In the genomic region with DNA sequence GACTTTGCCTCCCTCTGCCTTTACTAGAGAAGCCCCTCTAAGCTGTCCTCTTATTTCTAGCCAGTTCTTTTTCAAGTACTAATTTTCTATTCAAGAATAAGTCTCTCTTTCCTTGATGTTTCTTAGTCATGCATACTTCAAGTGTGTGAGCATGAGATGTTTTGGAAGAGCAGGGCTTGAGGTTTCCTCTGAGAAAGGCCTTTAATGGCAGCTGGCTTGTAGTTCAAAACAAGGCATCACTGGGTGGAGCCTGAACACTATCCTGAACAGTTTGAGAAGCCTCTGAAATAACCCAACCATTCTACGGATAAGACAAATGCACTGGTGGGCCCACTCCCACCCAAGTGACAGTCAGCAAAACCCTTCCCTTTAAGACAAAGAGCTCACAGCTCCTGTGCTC, we compare ENCODE assay signal across 20 cellular contexts. TPM values are rescaled to one million over a fixed set of nuclear protein-coding genes. Genes with fewer than 3 reads are reported as not detected.
DNase-seq lines count a peak whose midpoint lies in the region; ATAC-seq and TF ChIP-seq lines count a peak whose summit lies in the region.
"Had no signal": no experiment of that assay in that cellular context is flagged by ENCODE, and none has a peak within 500 bp of the region (broad histone marks: within the 10 kb centered on the region; RNA-seq: fewer than 3 reads in every experiment).

No MANE protein-coding gene starts in this region.

- H3K9me1 ChIP-seq in IMR-90 (ENCODE audit: insufficient read depth, low read length): no peaks in the 10 kb centered on the region; the same call in 1 of the 2 replicates

- H3K23ac ChIP-seq in IMR-90 (ENCODE audit: low read depth, low read length): no peak overlapping the region

- H4K20me1 ChIP-seq in IMR-90 (ENCODE audit: insufficient read depth, low read length): no peaks in the 10 kb centered on the region
- H4K20me1 ChIP-seq: BLaER1 treated with 17β-estradiol and CSF1 and Interleukin-3, amounts not matched to agents 10 nM and 100 nM had no signal

- in situ Hi-C loops in IMR-90 (cut with MboI; ENCODE audit: low sequenced_read_pairs): no loop called here

- H3K36me3 Mint-ChIP-seq in endodermal cell (ENCODE audit: low read depth): peaks cover 73% of the 10 kb centered on the region

- H3K36me3 ChIP-seq in IMR-90 (ENCODE audit: control insufficient read depth, insufficient read depth, low read length) (peaks cover 17% of the 10 kb centered on the region), endodermal cell (ENCODE audit: control insufficient read depth, insufficient read depth, low read length) (peaks cover 76% of the 10 kb centered on the region), heart right ventricle (peaks cover 0 to 100% (median 33%) of the 10 kb centered on the region in 9 donors)

- intact Hi-C loops in IMR-90 (cut with micrococcal nuclease): no loop called here
- intact Hi-C loops in heart right ventricle (cut with DNase I): no loop called here

- H2AFZ ChIP-seq in IMR-90 (replicated peaks; ENCODE audit: low read length, poor library complexity): no peak overlapping the region

- no peak overlapping the region for H3K14ac ChIP-seq in IMR-90 (replicated peaks; ENCODE audit: low read depth, low read length)

- no TSS peak for BruUV-seq in IMR-90 (replicated peaks; lab: Mats Ljungman, UMichigan)

- no peaks in the 10 kb centered on the region for H3K27me3 ChIP-seq in IMR-90 (ENCODE audit: control insufficient read depth, insufficient read depth, low read length)
- no peaks in the 10 kb centered on the region for H3K27me3 ChIP-seq in endodermal cell (ENCODE audit: control insufficient read depth, insufficient read depth, low read length, poor library complexity, severe bottlenecking)
- no peaks in the 10 kb centered on the region for H3K27me3 ChIP-seq in heart right ventricle
- H3K27me3 ChIP-seq: BLaER1 treated with 17β-estradiol and CSF1 and Interleukin-3, amounts not matched to agents 10 nM and 100 nM had no signal

- H3K4me3 Mint-ChIP-seq in endodermal cell: no peak overlapping the region
- H3K4me3 Mint-ChIP-seq: CD8-positive, alpha-beta T cell had no signal

- no peak overlapping the region for H2BK120ac ChIP-seq in IMR-90 (ENCODE audit: low read depth, low read length)

- no peak overlapping the region for H2AK9ac ChIP-seq in IMR-90 (replicated peaks; ENCODE audit: low read depth, low read length, poor library complexity)

- no peak for TF ChIP-seq CTCF in IMR-90 (conservative IDR thresholded peaks at IDR 0.05; ENCODE audit: low read depth, low read length)
- TF ChIP-seq CTCF in endodermal cell (conservative IDR thresholded peaks at IDR 0.05): no peak
- TF ChIP-seq CTCF in heart right ventricle (IDR thresholded peaks at IDR 0.05): no peak

- no peak overlapping the region for H2BK15ac ChIP-seq in IMR-90 (ENCODE audit: low read depth, low read length)

- no peaks in the 10 kb centered on the region for H3K27me3 Mint-ChIP-seq in endodermal cell (ENCODE audit: insufficient read depth)

- H4K91ac ChIP-seq in IMR-90 (ENCODE audit: insufficient read depth, low read depth, low read length): no peak overlapping the region

- no peak overlapping the region for H4K5ac ChIP-seq in IMR-90 (ENCODE audit: low read depth, low read length)

- no peaks in the 10 kb centered on the region for H3K4me1 ChIP-seq in IMR-90 (ENCODE audit: control insufficient read depth, insufficient read depth, low read length)
- no peaks in the 10 kb centered on the region for H3K4me1 ChIP-seq in endodermal cell (ENCODE audit: control insufficient read depth, insufficient read depth, low read length)
- peaks cover 0 to 17% (median 0%) of the 10 kb centered on the region in 9 donors for H3K4me1 ChIP-seq in heart right ventricle
- H3K4me1 ChIP-seq: A549; BLaER1 treated with 17β-estradiol and CSF1 and Interleukin-3, amounts not matched to agents 10 nM and 100 nM had no signal

- no peak overlapping the region for H2BK20ac ChIP-seq in IMR-90 (ENCODE audit: low read depth, low read length)

- no peak overlapping the region for H2AK5ac ChIP-seq in IMR-90 (ENCODE audit: low read depth, low read length)

- no peaks in the 10 kb centered on the region for H3K9me3 Mint-ChIP-seq in endodermal cell
- H3K9me3 Mint-ChIP-seq: CD8-positive, alpha-beta T cell had no signal

- no peaks in the 10 kb centered on the region for H3K4me1 Mint-ChIP-seq in endodermal cell

- no peak for TF ChIP-seq POLR2A in IMR-90 (IDR thresholded peaks at IDR 0.05; ENCODE audit: low read depth, low read length)

- no peaks in the 10 kb centered on the region for H3K79me1 ChIP-seq in IMR-90 (ENCODE audit: low read depth in 1 of 2, low read length in 2 of 2)

- WGBS in IMR-90 (ENCODE audit: extremely low coverage in 2 of 2, insufficient read length in 1 of 2), 2 experiments: no CpG with 5 or more reads among the region's 1 CpG
- WGBS in endodermal cell (ENCODE audit: insufficient coverage in 1 of 2, insufficient read length in 1 of 2), 2 experiments: 96% methylated on average over 1 of the region's 1 CpG; no CpG with 5 or more reads in 1 of the 2 experiments
- WGBS in heart right ventricle, 2 donors: 88 to 94% methylated on average over 1 of the region's 1 CpG

- no peak overlapping the region for H3K18ac ChIP-seq in IMR-90 (ENCODE audit: low read depth, low read length)

- H3K9ac ChIP-seq in IMR-90 (ENCODE audit: low read depth, low read length) (no peak overlapping the region), endodermal cell (ENCODE audit: extremely low read depth, low read length, poor library complexity, severe bottlenecking) (no peak overlapping the region)
- H3K9ac ChIP-seq: BLaER1 treated with 17β-estradiol and CSF1 and Interleukin-3, amounts not matched to agents 10 nM and 100 nM had no signal

- no peak overlapping the region for H3K27ac ChIP-seq in IMR-90 (ENCODE audit: insufficient read depth, low read length)
- H3K27ac ChIP-seq in endodermal cell (ENCODE audit: low read depth, low read length): no peak overlapping the region
- no peak overlapping the region for H3K27ac ChIP-seq in heart right ventricle
- H3K27ac ChIP-seq: A549; BLaER1 treated with 17β-estradiol and CSF1 and Interleukin-3, amounts not matched to agents 10 nM and 100 nM; SK-N-MC had no signal

- H3K9me3 ChIP-seq in IMR-90 (ENCODE audit: control insufficient read depth, insufficient read depth, low read length) (no peaks in the 10 kb centered on the region), endodermal cell (ENCODE audit: control insufficient read depth, low read length) (no peaks in the 10 kb centered on the region), heart right ventricle (no peaks in the 10 kb centered on the region)
- H3K9me3 ChIP-seq: A549 had no signal

- H3K4me2 ChIP-seq in IMR-90 (ENCODE audit: low read depth, low read length): no peak overlapping the region
- H3K4me2 ChIP-seq: A549; BLaER1 treated with 17β-estradiol and CSF1 and Interleukin-3, amounts not matched to agents 10 nM and 100 nM had no signal

- CTCF ChIA-PET in IMR-90 (lab: Yijun Ruan, JAX): no interaction called here

- H3K27ac Mint-ChIP-seq in endodermal cell: peak overlapping the region; percentile 64
- H3K27ac Mint-ChIP-seq: CD8-positive, alpha-beta T cell had no signal

- H4K8ac ChIP-seq in IMR-90 (ENCODE audit: low read depth in 2 of 2, low read length in 2 of 2): no peak overlapping the region

- no peak for TF ChIP-seq RAD21 in IMR-90 (IDR thresholded peaks at IDR 0.05; ENCODE audit: low read length)

- dilution Hi-C loops in IMR-90 (cut with HindIII; ENCODE audit: low sequenced_read_pairs, unreplicated experiment): no loop called here

- ATAC-seq in IMR-90 (ENCODE audit: low read depth) (peak; percentile 62; the same call in 1 of the 2 replicates), heart right ventricle (no peak)
- ATAC-seq in stimulated activated naive CD8-positive, alpha-beta T cell treated with anti-CD3 and anti-CD28 coated beads, Interleukin-15, Interleukin-2, amounts not matched to agents 100 U/mL and 50 U/mL, for 24 hours: no peak
- ATAC-seq: A549; CD8-positive, alpha-beta T cell had no signal

- POLR2A ChIA-PET in IMR-90 (lab: Charles Lee; ENCODE audit: unreplicated experiment): no interaction called here

- H3K4ac ChIP-seq in IMR-90 (ENCODE audit: low read depth, low read length): no peak overlapping the region

- H3K4me3 ChIP-seq in IMR-90 (ENCODE audit: insufficient read depth, low read depth, low read length) (no peak overlapping the region), endodermal cell (ENCODE audit: low read length) (no peak overlapping the region), heart right ventricle (no peak overlapping the region)
- H3K4me3 ChIP-seq: A549; BLaER1 treated with 17β-estradiol and CSF1 and Interleukin-3, amounts not matched to agents 10 nM and 100 nM; SK-N-MC had no signal

- peak; percentile 61 for DNase-seq in DMS79 treated with DMSO at 0.1 percent for 48 hours (lab: John Stamatoyannopoulos, UW)
- peak; percentile 51 for DNase-seq in IMR-90
- DNase-seq in endodermal cell: no peak
- peak; percentile 6 for DNase-seq in non-pigmented ciliary epithelial cell (ENCODE audit: low read depth)
- no peak for DNase-seq in NCI-H1436 treated with DMSO at 0.1 percent for 48 hours (lab: John Stamatoyannopoulos, UW)
- no peak for DNase-seq in stimulated activated naive CD8-positive, alpha-beta T cell treated with anti-CD3 and anti-CD28 coated beads, Interleukin-15, Interleukin-2, amounts not matched to agents 100 U/mL and 50 U/mL, for 24 hours
- DNase-seq in heart right ventricle: no peak
- DNase-seq: Calu3; CD8-positive, alpha-beta T cell; NCI-H1105; NCI-H1694; NCI-H510A treated with DMSO at 0.1 percent for 48 hours; NCI-H774; OCI-M1; Right ventricle myocardium superior had no signal

- no peak overlapping the region for H3K56ac ChIP-seq in IMR-90 (ENCODE audit: extremely low read depth, insufficient read depth, low read length)

- H2BK5ac ChIP-seq in IMR-90 (ENCODE audit: low read depth, low read length, poor library complexity, severe bottlenecking): no peak overlapping the region

RNA-seq across cellular contexts. Expression of a gene that starts 37.6 kb away (rescaled TPM):
- total RNA-seq in IMR-90 (2012; rRNA removed): not detected in 2 replicates
- polyA plus RNA-seq in IMR-90 (2012; rRNA removed): not detected in 2 replicates
- not detected in 2 replicates for polyA plus RNA-seq in IMR-90 (2012; cell fraction: cytosol; rRNA removed)
- not detected in 2 replicates for polyA plus RNA-seq in IMR-90 (2012; cell fraction: nucleus; rRNA removed; ENCODE audit: low replicate concordance)
- total RNA-seq in endodermal cell: not detected
- not detected for polyA plus RNA-seq in endodermal cell (2013, experiment 1 of 2)
- polyA plus RNA-seq in endodermal cell (2013, experiment 2 of 2): not detected
- not detected for total RNA-seq in heart right ventricle
- not detected for polyA plus RNA-seq in heart right ventricle
- total RNA-seq: Calu3; CD8-positive, alpha-beta T cell; G401; H1; Right ventricle myocardium superior had no signal
- polyA plus RNA-seq: A549, H1 had no signal

RNA-seq across cellular contexts. Expression of a gene that starts 43.7 kb away (rescaled TPM):
- total RNA-seq in IMR-90 (2012; rRNA removed) (30.6 and 33.3 TPM in 2 replicates), endodermal cell (10 to 100 TPM; 24.1 to 26.4 TPM), heart right ventricle (10 to 100 TPM in 2 of 10 donors, 1 to 10 TPM in 8; 7.5 to 11.4 (median 9.3) TPM)
- polyA plus RNA-seq in IMR-90 (2012; rRNA removed) (8.0 and 10.3 TPM in 2 replicates), heart right ventricle (1 to 10 TPM; 2.2 to 6.9 TPM)
- 2.0 and 2.6 TPM in 2 replicates for polyA plus RNA-seq in IMR-90 (2012; cell fraction: cytosol; rRNA removed)
- 0.86 and 5.1 TPM in 2 replicates for polyA plus RNA-seq in IMR-90 (2012; cell fraction: nucleus; rRNA removed; ENCODE audit: low replicate concordance)
- polyA plus RNA-seq in endodermal cell (2013, experiment 1 of 2): 24.4 TPM
- polyA plus RNA-seq in endodermal cell (2013, experiment 2 of 2): 24.8 TPM

RNA-seq across cellular contexts. Expression of a gene that starts 58.2 kb away (rescaled TPM):
- total RNA-seq in IMR-90 (2012; rRNA removed): 24.7 and 36.0 TPM in 2 replicates
- polyA plus RNA-seq in IMR-90 (2012; rRNA removed): 14.5 and 17.0 TPM in 2 replicates
- 5.7 and 9.8 TPM in 2 replicates for polyA plus RNA-seq in IMR-90 (2012; cell fraction: cytosol; rRNA removed)
- polyA plus RNA-seq in IMR-90 (2012; cell fraction: nucleus; rRNA removed; ENCODE audit: low replicate concordance): 6.3 and 25.3 TPM in 2 replicates
- 10 to 100 TPM; 67.0 to 73.7 TPM for total RNA-seq in endodermal cell
- 53.9 TPM for polyA plus RNA-seq in endodermal cell (2013, experiment 1 of 2)
- polyA plus RNA-seq in endodermal cell (2013, experiment 2 of 2): 48.2 TPM
- 100 to 1,000 TPM in 9 of 10 donors, 10 to 100 TPM in 1; 72.2 to 174 (median 136) TPM for total RNA-seq in heart right ventricle
- polyA plus RNA-seq in heart right ventricle: 10 to 100 TPM; 29.2 to 43.9 TPM

Comparison
In these comparisons a context has a peak if more than half of its experiments do, and no peak if none do; other contexts are left out.
1. DNase-seq: peak in DMS79 treated with DMSO at 0.1 percent for 48 hours (single experiment), IMR-90 (single experiment) and non-pigmented ciliary epithelial cell (single experiment); none in endodermal cell (single experiment), NCI-H1436 treated with DMSO at 0.1 percent for 48 hours (single experiment), stimulated activated naive CD8-positive, alpha-beta T cell treated with anti-CD3 and anti-CD28 coated beads, Interleukin-15, Interleukin-2, amounts not matched to agents 100 U/mL and 50 U/mL, for 24 hours (single experiment) and heart right ventricle (0 of 2).